ENCODE assay signal across 11 cellular contexts in genomic region chr19:42111811-42112210, GRCh38. TPM values are rescaled to one million over a fixed set of nuclear protein-coding genes. Genes with fewer than 3 reads are reported as not detected.
DNase-seq lines count a peak whose midpoint lies in the region; ATAC-seq, FAIRE-seq and TF ChIP-seq lines count a peak whose summit lies in the region.
"Had no signal": no experiment of that assay in that cellular context is flagged by ENCODE, and none has a peak within 500 bp of the region (broad histone marks: within the 10 kb centered on the region; RNA-seq: fewer than 3 reads in every experiment).

No MANE protein-coding gene starts in this region.

- peak overlapping the region; percentile 69 for H3K9ac ChIP-seq in astrocyte (ENCODE audit: low read length)

- H3K27me3 ChIP-seq in astrocyte (ENCODE audit: insufficient read depth, low read length): no peaks in the 10 kb centered on the region
- no peaks in the 10 kb centered on the region for H3K27me3 ChIP-seq in naive thymus-derived CD4-positive, alpha-beta T cell (ENCODE audit: control insufficient read depth in 2 of 2, insufficient read depth in 2 of 2, low read length in 2 of 2)

- H3K9me3 ChIP-seq in astrocyte (ENCODE audit: insufficient read depth, low read depth, low read length): no peaks in the 10 kb centered on the region
- no peaks in the 10 kb centered on the region for H3K9me3 ChIP-seq in naive thymus-derived CD4-positive, alpha-beta T cell (ENCODE audit: control insufficient read depth in 2 of 3, low read length in 3 of 3)
- H3K9me3 ChIP-seq: esophagus squamous epithelium had no signal

- no peak for FAIRE-seq in astrocyte (lab: Jason Lieb, UNC)

- peak overlapping the region; percentile 71 for H3K27ac Mint-ChIP-seq in T-helper 2 cell treated with Interferon-gamma antibody and Interleukin-4, amounts not matched to agents 5 μg/mL and 100 μg/mL, for 36 hours
- peak overlapping the region; percentile 96 for H3K27ac Mint-ChIP-seq in astrocyte (ENCODE audit: unreplicated experiment)
- peak overlapping the region in 6 of 9 donors; percentile 9 to 85 (median 76) for H3K27ac Mint-ChIP-seq in naive thymus-derived CD4-positive, alpha-beta T cell

- no peaks in the 10 kb centered on the region for H3K9me3 Mint-ChIP-seq in T-helper 2 cell treated with Interferon-gamma antibody and Interleukin-4, amounts not matched to agents 5 μg/mL and 100 μg/mL, for 36 hours
- H3K9me3 Mint-ChIP-seq in astrocyte (ENCODE audit: unreplicated experiment): no peaks in the 10 kb centered on the region
- peaks cover 0 to 1% (median 0%) of the 10 kb centered on the region in 11 donors for H3K9me3 Mint-ChIP-seq in naive thymus-derived CD4-positive, alpha-beta T cell

- ATAC-seq in naive thymus-derived CD4-positive, alpha-beta T cell: no peak

- peaks cover 4% of the 10 kb centered on the region for H3K36me3 ChIP-seq in astrocyte (ENCODE audit: insufficient read depth, low read length)
- peaks cover 0 to 52% (median 7%) of the 10 kb centered on the region in 3 experiments for H3K36me3 ChIP-seq in naive thymus-derived CD4-positive, alpha-beta T cell (ENCODE audit: control insufficient read depth in 2 of 3, insufficient read depth in 3 of 3, low read length in 3 of 3)
- H3K36me3 ChIP-seq: esophagus squamous epithelium had no signal

- H3K4me1 ChIP-seq in astrocyte (ENCODE audit: insufficient read depth, low read length): peaks cover 50% of the 10 kb centered on the region
- H3K4me1 ChIP-seq in naive thymus-derived CD4-positive, alpha-beta T cell (ENCODE audit: control insufficient read depth in 2 of 2, insufficient read depth in 2 of 2, low read length in 2 of 2): no peaks in the 10 kb centered on the region

- CTCF ChIA-PET in naive thymus-derived CD4-positive, alpha-beta T cell (lab: Charles Lee): interaction anchor here (0.7 to 4.8 kb wide), 7 partner anchors 8 to 167 kb away, joined by 3 to 38 read pairs (median 4); partner anchors contain the start of gene POU2F2

- no peak overlapping the region for H3K4me3 Mint-ChIP-seq in T-helper 2 cell treated with Interferon-gamma antibody and Interleukin-4, amounts not matched to agents 5 μg/mL and 100 μg/mL, for 36 hours
- peak overlapping the region; percentile 1 for H3K4me3 Mint-ChIP-seq in astrocyte (ENCODE audit: unreplicated experiment)
- no peak overlapping the region for H3K4me3 Mint-ChIP-seq in naive thymus-derived CD4-positive, alpha-beta T cell

- H3K36me3 Mint-ChIP-seq in T-helper 2 cell treated with Interferon-gamma antibody and Interleukin-4, amounts not matched to agents 5 μg/mL and 100 μg/mL, for 36 hours (ENCODE audit: low read depth): peaks cover 29% of the 10 kb centered on the region
- H3K36me3 Mint-ChIP-seq in astrocyte (ENCODE audit: low read depth, unreplicated experiment): peaks cover 2% of the 10 kb centered on the region
- H3K36me3 Mint-ChIP-seq in naive thymus-derived CD4-positive, alpha-beta T cell: peaks cover 3 to 30% (median 9%) of the 10 kb centered on the region in 5 donors

- peaks cover 17% of the 10 kb centered on the region for H3K4me1 Mint-ChIP-seq in T-helper 2 cell treated with Interferon-gamma antibody and Interleukin-4, amounts not matched to agents 5 μg/mL and 100 μg/mL, for 36 hours (ENCODE audit: low read depth)
- peaks cover 62% of the 10 kb centered on the region for H3K4me1 Mint-ChIP-seq in astrocyte (ENCODE audit: low read depth, unreplicated experiment)
- H3K4me1 Mint-ChIP-seq in naive thymus-derived CD4-positive, alpha-beta T cell: peaks cover 0 to 40% (median 12%) of the 10 kb centered on the region in 7 donors

- H3K79me2 ChIP-seq in astrocyte (ENCODE audit: insufficient read depth, low read length): no peaks in the 10 kb centered on the region

- H3K27me3 Mint-ChIP-seq in T-helper 2 cell treated with Interferon-gamma antibody and Interleukin-4, amounts not matched to agents 5 μg/mL and 100 μg/mL, for 36 hours (ENCODE audit: low read depth): no peaks in the 10 kb centered on the region
- no peaks in the 10 kb centered on the region for H3K27me3 Mint-ChIP-seq in astrocyte (ENCODE audit: low read depth, unreplicated experiment)
- H3K27me3 Mint-ChIP-seq in naive thymus-derived CD4-positive, alpha-beta T cell: no peaks in the 10 kb centered on the region

- POLR2A ChIA-PET in naive thymus-derived CD4-positive, alpha-beta T cell (lab: Charles Lee): interaction anchor here (1.0 kb wide), 1 partner anchor 37 kb away, joined by 3 read pairs; no protein-coding TSS in a partner anchor

- H4K20me1 ChIP-seq in astrocyte (ENCODE audit: insufficient read depth, low read length): no peaks in the 10 kb centered on the region

- DNase-seq in T-helper 2 cell treated with Interferon-gamma antibody and Interleukin-4, amounts not matched to agents 5 μg/mL and 100 μg/mL, for 36 hours (ENCODE audit: low spot score): no peak
- DNase-seq in T-helper 2 cell (no peak), HK-2 (ENCODE audit: unreplicated experiment) (peak; percentile 25), astrocyte (ENCODE audit: low read depth) (peak; percentile 64), NCI-H82 (lab: John Stamatoyannopoulos, UW) (no peak), SIG-M5 treated with dmso at 0.1 percent for 504 hours (lab: John Stamatoyannopoulos, UW; ENCODE audit: unreplicated experiment) (no peak), AML-193 (lab: John Stamatoyannopoulos, UW) (no peak)
- DNase-seq in naive thymus-derived CD4-positive, alpha-beta T cell: no peak
- DNase-seq: 8988T, esophagus squamous epithelium had no signal

- no peak overlapping the region for H3K4me3 ChIP-seq in astrocyte (ENCODE audit: insufficient read depth, low read depth, low read length)
- H3K4me3 ChIP-seq in naive thymus-derived CD4-positive, alpha-beta T cell (ENCODE audit: low read length): no peak overlapping the region
- H3K4me3 ChIP-seq: esophagus squamous epithelium had no signal

- no peak for TF ChIP-seq CTCF in astrocyte (IDR thresholded peaks at IDR 0.05; ENCODE audit: insufficient read depth, low read depth, low read length)

- H3K27ac ChIP-seq in astrocyte (ENCODE audit: low read depth, low read length): peak overlapping the region; percentile 87
- H3K27ac ChIP-seq in naive thymus-derived CD4-positive, alpha-beta T cell (ENCODE audit: low read depth, low read length): no peak overlapping the region
- H3K27ac ChIP-seq: esophagus squamous epithelium had no signal

- peak overlapping the region; percentile 75 for H3K4me2 ChIP-seq in astrocyte (ENCODE audit: low read length)

- H2AFZ ChIP-seq in astrocyte (ENCODE audit: low read depth, low read length): no peak overlapping the region

- intact Hi-C loops in naive thymus-derived CD4-positive, alpha-beta T cell (cut with micrococcal nuclease): no loop called here

RNA-seq across cellular contexts. Expression of gene POU2F2, which starts 20.4 kb away (rescaled TPM):
- total RNA-seq in astrocyte: 7.7 and 8.3 TPM in 2 replicates
- 10 to 100 TPM; 31.5 to 91.3 (median 73.4) TPM for total RNA-seq in naive thymus-derived CD4-positive, alpha-beta T cell
- 1 to 10 TPM; 2.2 to 7.6 TPM for polyA plus RNA-seq in naive thymus-derived CD4-positive, alpha-beta T cell
- total RNA-seq: G401 had no signal

RNA-seq across cellular contexts. Expression of gene ZNF574, which starts 35.8 kb away (rescaled TPM):
- total RNA-seq in astrocyte: 20.0 and 20.2 TPM in 2 replicates
- 10 to 100 TPM; 17.6 to 26.7 (median 20.9) TPM for total RNA-seq in naive thymus-derived CD4-positive, alpha-beta T cell
- polyA plus RNA-seq in naive thymus-derived CD4-positive, alpha-beta T cell: 10 to 100 TPM; 11.2 to 32.8 TPM

RNA-seq across cellular contexts. Expression of gene GRIK5, which starts 41.8 kb away (rescaled TPM):
- 9.2 and 12.1 TPM in 2 replicates for total RNA-seq in astrocyte
- total RNA-seq in naive thymus-derived CD4-positive, alpha-beta T cell: 1 to 10 TPM in 2 of 5 experiments, under 1 TPM in 3; 0.57 to 3.5 (median 0.86) TPM
- polyA plus RNA-seq in naive thymus-derived CD4-positive, alpha-beta T cell: under 1 TPM in 1 of 2 donors, not detected in 1; 0.09 TPM

Comparison
In these comparisons a context has a peak if more than half of its experiments do, and no peak if none do; other contexts are left out.
1. DNase-seq: peak in HK-2 (single experiment) and astrocyte (single experiment); none in T-helper 2 cell treated with Interferon-gamma antibody and Interleukin-4, amounts not matched to agents 5 μg/mL and 100 μg/mL, for 36 hours (single experiment), T-helper 2 cell (0 of 5), naive thymus-derived CD4-positive, alpha-beta T cell (0 of 9), NCI-H82 (single experiment), SIG-M5 treated with dmso at 0.1 percent for 504 hours (single experiment) and AML-193 (0 of 2).
2. Peak in every context shown above with its lines, with median percentiles within 50 percentile points of each other: H3K27ac Mint-ChIP-seq.